In genomic region chr10:57362811-57363210, GRCh38 we compare ENCODE assay signal across 32 cellular contexts.
A peak's percentile ranks its signal among the peaks of the same experiment; 100 is the strongest.
DNase-seq lines count a peak whose midpoint lies in the region; ATAC-seq and TF ChIP-seq lines count a peak whose summit lies in the region.
"Had no signal": no experiment of that assay in that cellular context is flagged by ENCODE, and none has a peak within 500 bp of the region (broad histone marks: within the 10 kb centered on the region; RNA-seq: fewer than 3 reads in every experiment).

No MANE protein-coding gene starts in this region.

- H2AFZ ChIP-seq in mammary epithelial cell (ENCODE audit: low read depth, low read length) = no peak overlapping the region
- H2AFZ ChIP-seq: GM23338 had no signal

- no peak for TF ChIP-seq CTCF in mammary epithelial cell (conservative IDR thresholded peaks at IDR 0.05 in 1 of 2, IDR thresholded peaks at IDR 0.05 in 1 of 2; ENCODE audit: extremely low read depth in 1 of 2, insufficient read depth in 1 of 2, low read depth in 1 of 2, low read length in 2 of 2)

- BruUV-seq in mammary epithelial cell (replicated peaks; lab: Mats Ljungman, UMichigan) = no TSS peak

- H4K20me1 ChIP-seq in mammary epithelial cell (ENCODE audit: insufficient read depth, low read length) = no peaks in the 10 kb centered on the region

- no peaks in the 10 kb centered on the region for H3K4me1 ChIP-seq in mammary epithelial cell (ENCODE audit: insufficient read depth, low read length)
- H3K4me1 ChIP-seq: body of pancreas, Caco-2, heart left ventricle, left ventricle myocardium inferior, upper lobe of left lung had no signal

- no peak overlapping the region for H3K27ac ChIP-seq in mammary epithelial cell (ENCODE audit: insufficient read depth, low read depth, low read length)
- H3K27ac ChIP-seq: body of pancreas, heart left ventricle, left ventricle myocardium inferior, pancreas, skin epidermis, upper lobe of left lung had no signal

- no peaks in the 10 kb centered on the region for H3K79me2 ChIP-seq in mammary epithelial cell (ENCODE audit: insufficient read depth, low read length)

- H3K36me3 ChIP-seq in mammary epithelial cell (ENCODE audit: insufficient read depth, low read length) = no peaks in the 10 kb centered on the region
- H3K36me3 ChIP-seq: heart left ventricle, left ventricle myocardium inferior, pancreas, upper lobe of left lung had no signal

- dilution Hi-C loops in mammary epithelial cell (cut with HindIII; ENCODE audit: low sequenced_read_pairs) = no loop called here

- no peak overlapping the region for H3K4me2 ChIP-seq in mammary epithelial cell (ENCODE audit: insufficient read depth, low read depth, low read length)
- H3K4me2 ChIP-seq: GM23338 had no signal

- H3K9ac ChIP-seq in mammary epithelial cell (ENCODE audit: insufficient read depth, low read length) = no peak overlapping the region

- DNase-seq in MV-4-11 (lab: John Stamatoyannopoulos, UW) (peak; percentile 21), NCI-H1436 (lab: John Stamatoyannopoulos, UW) (no peak), mammary epithelial cell (no peak), NCI-H1694 treated with DMSO at 0.1 percent for 48 hours (lab: John Stamatoyannopoulos, UW) (no peak)
- DNase-seq in activated CD4-positive, alpha-beta T cell treated with anti-CD3 and anti-CD28 coated beads, Interleukin-2, amount 50 U/mL, for 1 hour = no peak
- DNase-seq: activated CD8-positive, alpha-beta memory T cell treated with anti-CD3 and anti-CD28 coated beads, Interleukin-2, amount 50 U/mL, for 48 hours; activated CD8-positive, alpha-beta T cell treated with anti-CD3 and anti-CD28 coated beads for 36 hours; activated naive CD4-positive, alpha-beta T cell treated with anti-CD3 and anti-CD28 coated beads, Interleukin-2, amount 50 U/mL, for 16 hours; body of pancreas; Caco-2; DND-41; GF-D8; heart left ventricle; islet precursor cell; KG1; left ventricle myocardium inferior; NCI-H1105; NCI-H2029; NCI-H2227 treated with DMSO at 0.1 percent for 48 hours; NCI-H526; pancreas; retina; Right ventricle myocardium superior; stimulated activated naive CD4-positive, alpha-beta T cell; T-helper 2 cell; upper lobe of left lung had no signal

- H3K27me3 ChIP-seq in mammary epithelial cell (ENCODE audit: insufficient read depth, low read length) = no peaks in the 10 kb centered on the region
- H3K27me3 ChIP-seq: body of pancreas, heart left ventricle, pancreas, upper lobe of left lung had no signal

- CTCF ChIA-PET in mammary epithelial cell (lab: Charles Lee; ENCODE audit: low non-redundant PET) = no interaction called here

- 77% methylated on average over 2 of the region's 2 CpGs for WGBS in mammary epithelial cell (ENCODE audit: low coverage, missing lambda C conversion rate)

- in situ Hi-C loops in mammary epithelial cell (cut with MboI; ENCODE audit: low sequenced_read_pairs in 2 of 2) = no loop called here

- no peak overlapping the region for H3K4me3 ChIP-seq in mammary epithelial cell (replicated peaks in 1 of 3; ENCODE audit: insufficient read depth in 1 of 3, low read depth in 2 of 3, low read length in 3 of 3)
- H3K4me3 ChIP-seq: body of pancreas, GM23338, heart left ventricle, left ventricle myocardium inferior, pancreas, skin epidermis, upper lobe of left lung had no signal

- ATAC-seq in GM18508 (IDR thresholded peaks at IDR 0.05; ENCODE audit: insufficient read depth, unreplicated experiment) (peak; percentile 79), GM19467 (IDR thresholded peaks at IDR 0.05; ENCODE audit: unreplicated experiment) (peak; percentile 63), HG03108 (IDR thresholded peaks at IDR 0.05; ENCODE audit: unreplicated experiment) (peak; percentile 74)
- ATAC-seq: activated CD8-positive, alpha-beta T cell treated with anti-CD3 and anti-CD28 coated beads for 36 hours; body of pancreas; esophagus mucosa; GM23338; heart left ventricle; pancreas had no signal

- H3K9me3 ChIP-seq in mammary epithelial cell (replicated peaks; ENCODE audit: insufficient read depth, low read length) = no peaks in the 10 kb centered on the region
- H3K9me3 ChIP-seq: body of pancreas, heart left ventricle, left ventricle myocardium inferior, pancreas, upper lobe of left lung had no signal

- intact Hi-C loops in mammary epithelial cell (cut with micrococcal nuclease) = no loop called here
